Comparison of ENCODE assay signal across 8 cellular contexts in genomic region chr10:15370741-15371701, GRCh38. TPM values are rescaled to one million over a fixed set of nuclear protein-coding genes. Genes with fewer than 3 reads are reported as not detected.
DNase-seq lines count a peak whose midpoint lies in the region; ATAC-seq and TF ChIP-seq lines count a peak whose summit lies in the region.

Gene FAM171A1, minus strand, starts transcription at chr10:15371289. Its CDS starts 237 bp downstream, at chr10:15371052.

- peaks cover 43% of the 10 kb centered on the region for H3K79me2 ChIP-seq in KMS-11 (ENCODE audit: insufficient read depth, low read depth)

- no peaks in the 10 kb centered on the region; the same call in 1 of the 2 replicates for H4K20me1 ChIP-seq in KMS-11 (ENCODE audit: insufficient read depth)

- H2AFZ ChIP-seq in KMS-11 (ENCODE audit: low read depth): peak within 1 kb of the TSS; percentile 48; the same call in 1 of the 2 replicates

- intact Hi-C loops in activated CD4-positive, alpha-beta T cell treated with anti-CD3 and anti-CD28 coated beads, Interleukin-2, amount 10 ng/mL, durations not matched to agents 24 days and 14 days (cut with micrococcal nuclease): loop anchor here (2.0 to 10.0 kb wide), 4 partner anchors 162 to 376 kb away; partner anchors contain the start of genes NMT2 and RPP38
- intact Hi-C loops in left colon (cut with DNase I, micrococcal nuclease): loop anchor here in 1 of 2 donors (5.0 kb wide), 2 partner anchors 109 to 159 kb away; no protein-coding TSS in a partner anchor

- no peaks in the 10 kb centered on the region for H3K27me3 ChIP-seq in KMS-11 (ENCODE audit: insufficient read depth, low read depth)

- no peaks in the 10 kb centered on the region for H3K9me3 Mint-ChIP-seq in activated CD4-positive, alpha-beta T cell treated with anti-CD3 and anti-CD28 coated beads, Interleukin-2, amount 10 ng/mL, durations not matched to agents 24 days and 14 days

- H3K27ac Mint-ChIP-seq in activated CD4-positive, alpha-beta T cell treated with anti-CD3 and anti-CD28 coated beads, Interleukin-2, amount 10 ng/mL, durations not matched to agents 24 days and 14 days: peak within 1 kb of the TSS; percentile 26

- ATAC-seq in left colon: peak; percentile 86

- DNase-seq in AG20443 (ENCODE audit: low spot score): peak; percentile 93
- DNase-seq in GM19240 (ENCODE audit: insufficient read length, low spot score): peak; percentile 32
- peak; percentile 89 for DNase-seq in activated CD4-positive, alpha-beta T cell treated with anti-CD3 and anti-CD28 coated beads, Interleukin-2, amount 10 ng/mL, durations not matched to agents 24 days and 14 days
- peak; percentile 43 for DNase-seq in choroid plexus epithelial cell (ENCODE audit: low read depth)
- peak; percentile 60 to 77 for DNase-seq in left colon
- peak in 3 of 4 experiments; percentile 33 to 51 (median 35) for DNase-seq in stimulated activated CD4-positive, alpha-beta T cell treated with anti-CD3 and anti-CD28 coated beads, Interleukin-1b, Interleukin-23, amount 100 ng/mL, for 24 hours (ENCODE audit: low read depth in 4 of 4, low spot score in 1 of 4)
- DNase-seq in GF-D8 (lab: John Stamatoyannopoulos, UW): no peak

- no peaks in the 10 kb centered on the region for H3K36me3 ChIP-seq in KMS-11 (ENCODE audit: insufficient read depth)

- H3K4me1 ChIP-seq in KMS-11 (ENCODE audit: low read depth, poor library complexity, severe bottlenecking): peaks cover 76% of the 10 kb centered on the region

- peak within 1 kb of the TSS; percentile 78 for H3K4me3 Mint-ChIP-seq in activated CD4-positive, alpha-beta T cell treated with anti-CD3 and anti-CD28 coated beads, Interleukin-2, amount 10 ng/mL, durations not matched to agents 24 days and 14 days

- peak within 1 kb of the TSS; percentile 67 for H3K27ac ChIP-seq in KMS-11

- H3K4me2 ChIP-seq in KMS-11: peak within 1 kb of the TSS; percentile 64

- peak within 1 kb of the TSS; percentile 92 for H3K9ac ChIP-seq in KMS-11

- H3K36me3 Mint-ChIP-seq in activated CD4-positive, alpha-beta T cell treated with anti-CD3 and anti-CD28 coated beads, Interleukin-2, amount 10 ng/mL, durations not matched to agents 24 days and 14 days (ENCODE audit: low read depth): no peaks in the 10 kb centered on the region

- TF ChIP-seq CTCF in KMS-11 (conservative IDR thresholded peaks at IDR 0.05; ENCODE audit: low read depth, low read length): peak; percentile 63
- no peak for TF ChIP-seq CTCF in choroid plexus epithelial cell (conservative IDR thresholded peaks at IDR 0.05; ENCODE audit: low read depth, low read length)

- H3K4me1 Mint-ChIP-seq in activated CD4-positive, alpha-beta T cell treated with anti-CD3 and anti-CD28 coated beads, Interleukin-2, amount 10 ng/mL, durations not matched to agents 24 days and 14 days: peaks cover 8% of the 10 kb centered on the region

- peaks cover 62% of the 10 kb centered on the region for H3K27me3 Mint-ChIP-seq in activated CD4-positive, alpha-beta T cell treated with anti-CD3 and anti-CD28 coated beads, Interleukin-2, amount 10 ng/mL, durations not matched to agents 24 days and 14 days

- H3K4me3 ChIP-seq in KMS-11 (IDR thresholded peaks at IDR 0.05; ENCODE audit: insufficient read depth, low read depth, low read length) (no peak within 1 kb of the TSS), choroid plexus epithelial cell (ENCODE audit: low read depth, low read length) (peak within 1 kb of the TSS; percentile 67)

RNA-seq across cellular contexts. Expression of gene FAM171A1, which starts in this region (rescaled TPM):
- total RNA-seq in activated CD4-positive, alpha-beta T cell treated with anti-CD3 and anti-CD28 coated beads, Interleukin-2, amount 10 ng/mL, durations not matched to agents 24 days and 14 days: 1.7 TPM in 2 replicates
- total RNA-seq in left colon: 10 to 100 TPM; 53.5 to 60.5 TPM

Comparison
In these comparisons a context has a peak if more than half of its experiments do, and no peak if none do; other contexts are left out.
1. RNA of gene FAM171A1 (total RNA-seq): 53.5 to 60.5 TPM in left colon; 1.7 TPM in activated CD4-positive, alpha-beta T cell treated with anti-CD3 and anti-CD28 coated beads, Interleukin-2, amount 10 ng/mL, durations not matched to agents 24 days and 14 days; every median in the first group is over 10 times any median in the second.